17 cellular contexts compared by ENCODE assay signal in genomic region chr2:86631846-86632485, GRCh38. TPM values are rescaled to one million over a fixed set of nuclear protein-coding genes. Genes with fewer than 3 reads are reported as not detected.
DNase-seq lines count a peak whose midpoint lies in the region; ATAC-seq, FAIRE-seq and TF ChIP-seq lines count a peak whose summit lies in the region.
"Had no signal": no experiment of that assay in that cellular context is flagged by ENCODE, and none has a peak within 500 bp of the region (broad histone marks: within the 10 kb centered on the region; RNA-seq: fewer than 3 reads in every experiment).

No MANE protein-coding gene starts in this region.

- TF ChIP-seq RAD21 in HepG2 (CRISPR knock-in tag; IDR thresholded peaks at IDR 0.05) = no peak

- CTCF ChIA-PET in HepG2 (lab: Yijun Ruan, JAX; ENCODE audit: low intra/inter-chr PET ratio, low total read pairs) = no interaction called here

- POLR2A ChIA-PET in HepG2 (lab: Yijun Ruan, JAX) = interaction anchor here (1.0 to 2.6 kb wide), 7 partner anchors 9 to 191 kb away, joined by 3 to 14 read pairs (median 5); no protein-coding TSS in a partner anchor

- DNase-seq in A172 (ENCODE audit: low spot score) (peak; percentile 14), M059J (ENCODE audit: low read depth) (peak; percentile 46), cerebellar cortex (ENCODE audit: low spot score) (peak; percentile 71), HepG2 (ENCODE audit: low spot score) (peak; percentile 55), amygdala (lab: John Stamatoyannopoulos, UW) (no peak), mucosa of gallbladder (ENCODE audit: low spot score) (no peak), Karpas-422 (no peak)
- DNase-seq: naive B cell; NCI-H1417; NCI-H524; SK-N-SH; stimulated activated naive CD8-positive, alpha-beta T cell treated with anti-CD3 and anti-CD28 coated beads, Interleukin-15, amount 100 ng/mL, for 72 hours; uterus had no signal

- no peaks in the 10 kb centered on the region for H3K27me3 ChIP-seq in HepG2 (ENCODE audit: control insufficient read depth in 1 of 2, insufficient read depth in 2 of 2, low read length in 2 of 2)
- H3K27me3 ChIP-seq in Karpas-422 (ENCODE audit: low read length) = no peaks in the 10 kb centered on the region
- H3K27me3 ChIP-seq: uterus had no signal

- FAIRE-seq in HepG2 (lab: Jason Lieb, UNC) = no peak
- FAIRE-seq: colon had no signal

- WGBS in HepG2 (ENCODE audit: low lambda C conversion rate) = 46% methylated on average over 10 of the region's 10 CpGs

- TF ChIP-seq CTCF in HepG2 (CRISPR knock-in tag; IDR thresholded peaks at IDR 0.05) = no peak

- H3K9me3 ChIP-seq in HepG2 (ENCODE audit: low read length) (no peaks in the 10 kb centered on the region), Karpas-422 (ENCODE audit: low read length) (no peaks in the 10 kb centered on the region)
- H3K9me3 ChIP-seq: psoas muscle, SK-N-SH, uterus had no signal

- ATAC-seq in HepG2 = peak; percentile 67
- ATAC-seq in GM21367 (IDR thresholded peaks at IDR 0.05; ENCODE audit: unreplicated experiment) = no peak
- ATAC-seq: activated T-helper 17 cell treated with anti-CD3 and anti-CD28 coated beads, Interleukin-2, amount 50 U/mL, for 72 hours; psoas muscle; stimulated activated naive CD8-positive, alpha-beta T cell treated with anti-CD3 and anti-CD28 coated beads, Interleukin-15, amount 100 ng/mL, for 72 hours had no signal

- peak overlapping the region; percentile 67 for H3K27ac ChIP-seq in HepG2 (ENCODE audit: extremely low read length, insufficient read depth, low read length)
- no peak overlapping the region for H3K27ac ChIP-seq in Karpas-422 (ENCODE audit: low read length)
- H3K27ac ChIP-seq: psoas muscle, uterus had no signal

- in situ Hi-C loops in HepG2 (cut with HindIII; ENCODE audit: extremely low pct_ligation_motif_present, low pct_unique_long_range_greater_than_20kb) = no loop called here

- no peak for TF ChIP-seq EP300 in HepG2 (IDR thresholded peaks at IDR 0.05; ENCODE audit: low read depth in 2 of 2, low read length in 2 of 2)
- no peak for TF ChIP-seq EP300 in HepG2 (CRISPR knock-in tag; IDR thresholded peaks at IDR 0.05; ENCODE audit: borderline replicate concordance)

- no peaks in the 10 kb centered on the region for H4K20me1 ChIP-seq in HepG2 (ENCODE audit: insufficient read depth, low read length)
- no peaks in the 10 kb centered on the region for H4K20me1 ChIP-seq in Karpas-422 (ENCODE audit: insufficient read depth, low read depth, low read length)

- H3K4me1 ChIP-seq in HepG2 (ENCODE audit: insufficient read depth, low read length) (peaks cover 88% of the 10 kb centered on the region), Karpas-422 (ENCODE audit: low read length) (no peaks in the 10 kb centered on the region)
- H3K4me1 ChIP-seq: psoas muscle, uterus had no signal

- peak overlapping the region; percentile 13 to 51 (median 43) for H3K4me3 ChIP-seq in HepG2 (replicated peaks in 1 of 3; ENCODE audit: insufficient read depth in 1 of 3, low read depth in 2 of 3, low read length in 3 of 3)
- H3K4me3 ChIP-seq in Karpas-422 (ENCODE audit: low read length) = no peak overlapping the region
- H3K4me3 ChIP-seq: psoas muscle, uterus had no signal

- intact Hi-C loops in HepG2 (cut with micrococcal nuclease; ENCODE audit: unreplicated experiment) = no loop called here

- H2AFZ ChIP-seq in HepG2 (ENCODE audit: low read length) (peak overlapping the region; percentile 94), Karpas-422 (ENCODE audit: low read length) (no peak overlapping the region)

- H3K9ac ChIP-seq in HepG2 (ENCODE audit: insufficient read depth, low read depth, low read length) (peak overlapping the region; percentile 55), Karpas-422 (ENCODE audit: low read length) (no peak overlapping the region)
- H3K9ac ChIP-seq: SK-N-SH had no signal

- no peaks in the 10 kb centered on the region for H3K9me2 ChIP-seq in Karpas-422 (replicated peaks; ENCODE audit: insufficient read depth, low read length)
- H3K9me2 ChIP-seq: SK-N-SH had no signal

- no peaks in the 10 kb centered on the region for H3K36me3 ChIP-seq in HepG2 (replicated peaks in 1 of 2; ENCODE audit: control insufficient read depth in 1 of 2, insufficient read depth in 2 of 2, low read length in 2 of 2)
- no peaks in the 10 kb centered on the region for H3K36me3 ChIP-seq in Karpas-422 (ENCODE audit: insufficient read depth, low read length)
- H3K36me3 ChIP-seq: uterus had no signal

- H3K79me2 ChIP-seq in HepG2 (ENCODE audit: insufficient read depth, low read length) (no peaks in the 10 kb centered on the region), Karpas-422 (ENCODE audit: low read length) (no peaks in the 10 kb centered on the region)

- H3K4me2 ChIP-seq in HepG2 (ENCODE audit: low read depth, low read length) (peak overlapping the region; percentile 81), Karpas-422 (ENCODE audit: low read depth, low read length, poor library complexity, severe bottlenecking) (no peak overlapping the region)
- H3K4me2 ChIP-seq: SK-N-SH had no signal

- no TSS peak for BruUV-seq in HepG2 (replicated peaks; lab: Mats Ljungman, UMichigan)

- no peak for TF ChIP-seq POLR2A in HepG2 (IDR thresholded peaks at IDR 0.05; ENCODE audit: insufficient read depth in 1 of 2, low read depth in 2 of 2, low read length in 2 of 2)

TF ChIP-seq in HepG2, 621 proteins besides CTCF, POLR2A, EP300 and RAD21 (continues in another document):
- TF ChIP-seq MTERF4 (CRISPR knock-in tag; IDR thresholded peaks at IDR 0.05) (0 out of 2 replicates have a peak, but pooled peaks have one; percentile 49), ATF7-NPFF (CRISPR knock-in tag; IDR thresholded peaks at IDR 0.05; ENCODE audit: low read depth) (no peak; the same call in 1 of the 2 replicates), ZMYM3 (CRISPR knock-in tag; IDR thresholded peaks at IDR 0.05) (0 out of 2 replicates have a peak, but pooled peaks have one; percentile 29), ZFP62 (CRISPR knock-in tag; IDR thresholded peaks at IDR 0.05) (no peak), REPIN1 (CRISPR knock-in tag; IDR thresholded peaks at IDR 0.05; ENCODE audit: borderline replicate concordance, low read depth) (no peak), EHMT2 (IDR thresholded peaks at IDR 0.05; ENCODE audit: borderline replicate concordance, low read depth, low read length) (no peak), MBNL3 (CRISPR knock-in tag; conservative IDR thresholded peaks at IDR 0.05) (no peak), IRF2 (CRISPR knock-in tag; IDR thresholded peaks at IDR 0.05) (peak; percentile 65; the same call in 1 of the 2 replicates), HIC2 (CRISPR knock-in tag; IDR thresholded peaks at IDR 0.05; ENCODE audit: low read depth) (no peak), ZNF484 (CRISPR knock-in tag; IDR thresholded peaks at IDR 0.05; ENCODE audit: borderline replicate concordance, low read depth) (no peak), SPEN (CRISPR knock-in tag; IDR thresholded peaks at IDR 0.05; ENCODE audit: low read depth) (no peak)

RNA-seq across cellular contexts. Expression of gene RNF103, which starts 8.3 kb away (rescaled TPM):
- total RNA-seq in A172 (2014; rRNA removed; shearing (Covaris generic)) = 26.6 and 29.8 TPM in 2 replicates
- 6.7 and 14.6 TPM in 2 replicates for total RNA-seq in M059J (2014; rRNA removed; shearing (Covaris generic))
- total RNA-seq in HepG2 (2016; rRNA removed; fragmentation: Illumina TruSeq; extraction: Trizol) (12.6 and 19.8 TPM in 2 replicates), mucosa of gallbladder (93.3 TPM)
- total RNA-seq in HepG2 (2016; cell fraction: cytosol; rRNA removed; fragmentation: Illumina TruSeq; extraction: Trizol; ENCODE audit: low read depth) = 1.5 and 1.9 TPM in 2 replicates
- 11.0 and 21.0 TPM in 2 replicates for total RNA-seq in HepG2 (2016; cell fraction: insoluble cytoplasmic fraction; rRNA removed; fragmentation: Illumina TruSeq; extraction: Trizol)
- total RNA-seq in HepG2 (2016; cell fraction: membrane; rRNA removed; fragmentation: Illumina TruSeq; extraction: Trizol) = 6.1 and 6.2 TPM in 2 replicates
- 39.4 and 41.8 TPM in 2 replicates for total RNA-seq in HepG2 (2016; cell fraction: nucleus; rRNA removed; fragmentation: Illumina TruSeq; extraction: Trizol)
- polyA plus RNA-seq in HepG2 (2011; rRNA removed) = 19.6 and 21.1 TPM in 2 replicates
- polyA plus RNA-seq in HepG2 (2011; cell fraction: cytosol; rRNA removed) = 8.2 and 16.0 TPM in 2 replicates
- polyA plus RNA-seq in HepG2 (2011; cell fraction: nucleus; rRNA removed) = 22.3 and 24.0 TPM in 2 replicates
- polyA plus RNA-seq in HepG2 (2012) = 38.7 and 39.1 TPM in 2 replicates
- polyA plus RNA-seq in HepG2 (2016; cell fraction: cytosol; fragmentation: Illumina TruSeq; extraction: Trizol; ENCODE audit: low read depth) = 1.5 and 1.6 TPM in 2 replicates
- 11.7 and 15.5 TPM in 2 replicates for polyA plus RNA-seq in HepG2 (2016; cell fraction: insoluble cytoplasmic fraction; fragmentation: Illumina TruSeq; extraction: Trizol; ENCODE audit: low read depth)
- polyA plus RNA-seq in HepG2 (2016; cell fraction: membrane; fragmentation: Illumina TruSeq; extraction: Trizol; ENCODE audit: low read depth) = 4.1 and 4.3 TPM in 2 replicates
- polyA plus RNA-seq in HepG2 (2016; cell fraction: nucleus; fragmentation: Illumina TruSeq; extraction: Trizol; ENCODE audit: insufficient read depth, low read depth) = 43.3 and 45.1 TPM in 2 replicates
- polyA minus RNA-seq in HepG2 (2011; rRNA and poly(A)+ RNA removed; ENCODE audit: low replicate concordance) = 5.0 and 18.9 TPM in 2 replicates
- polyA minus RNA-seq in HepG2 (2011; cell fraction: cytosol; rRNA and poly(A)+ RNA removed) = 22.4 and 27.3 TPM in 2 replicates
- 136 and 137 TPM in 2 replicates for polyA minus RNA-seq in HepG2 (2011; cell fraction: nucleus; rRNA and poly(A)+ RNA removed)
- total RNA-seq in Karpas-422 (2014; rRNA removed; shearing (Covaris generic); ENCODE audit: low replicate concordance) = 22.7 and 37.8 TPM in 2 replicates

Comparison
In these comparisons a context has a peak if more than half of its experiments do, and no peak if none do; other contexts are left out.
1. DNase-seq: peak in A172 (single experiment), M059J (single experiment), cerebellar cortex (single experiment) and HepG2 (single experiment); none in amygdala (0 of 56), mucosa of gallbladder (single experiment) and Karpas-422 (single experiment).